28 cellular contexts compared by ENCODE assay signal in genomic region chr15:45180648-45181436, GRCh38. TPM values are rescaled to one million over a fixed set of nuclear protein-coding genes. Genes with fewer than 3 reads are reported as not detected.
DNase-seq lines count a peak whose midpoint lies in the region; ATAC-seq and TF ChIP-seq lines count a peak whose summit lies in the region.
"Had no signal": no experiment of that assay in that cellular context is flagged by ENCODE, and none has a peak within 500 bp of the region (broad histone marks: within the 10 kb centered on the region; RNA-seq: fewer than 3 reads in every experiment).

No MANE protein-coding gene starts in this region.

- H4K20me1 ChIP-seq in BLaER1 treated with 17β-estradiol and CSF1 and Interleukin-3, amounts not matched to agents 10 nM and 100 nM, result peaks cover 0 to 79% (median 15%) of the 10 kb centered on the region in 11 experiments; a peak in 17 of 22 replicates
- peaks cover 2% of the 10 kb centered on the region for H4K20me1 ChIP-seq in osteoblast (ENCODE audit: insufficient read depth, low read length)

- no peak for TF ChIP-seq POLR2A in adrenal gland (IDR thresholded peaks at IDR 0.05)

- peaks cover 44% of the 10 kb centered on the region for H3K36me3 Mint-ChIP-seq in endothelial cell (ENCODE audit: low read depth, unreplicated experiment)

- no peaks in the 10 kb centered on the region for H3K79me2 ChIP-seq in osteoblast (ENCODE audit: insufficient read depth, low read length)

- peaks cover 12% of the 10 kb centered on the region for H3K27me3 Mint-ChIP-seq in endothelial cell (ENCODE audit: unreplicated experiment)
- H3K27me3 Mint-ChIP-seq: activated naive CD8-positive, alpha-beta T cell treated with anti-CD3 and anti-CD28 coated beads, Interleukin-2, amount 50 U/mL, for 24 hours; stimulated activated naive CD8-positive, alpha-beta T cell treated with anti-CD3 and anti-CD28 coated beads, Interleukin-15, Interleukin-2, amounts not matched to agents 100 ng/mL and 50 ng/mL, for 24 hours had no signal

- H3K27me3 ChIP-seq in BLaER1 treated with 17β-estradiol and CSF1 and Interleukin-3, amounts not matched to agents 10 nM and 100 nM, result no peaks in the 10 kb centered on the region
- H3K27me3 ChIP-seq in H7 (ENCODE audit: control insufficient read depth, insufficient read depth, low read length), result no peaks in the 10 kb centered on the region
- H3K27me3 ChIP-seq in osteoblast (ENCODE audit: insufficient read depth, low read length), result no peaks in the 10 kb centered on the region
- no peaks in the 10 kb centered on the region for H3K27me3 ChIP-seq in adrenal gland
- H3K27me3 ChIP-seq in psoas muscle (ENCODE audit: insufficient read depth in 3 of 3, low read length in 2 of 3), result no peaks in the 10 kb centered on the region
- H3K27me3 ChIP-seq: dorsolateral prefrontal cortex, ovary, uterus had no signal

- DNase-seq in H7 (peak; percentile 32), endothelial cell (ENCODE audit: low spot score) (no peak), osteoblast (ENCODE audit: insufficient read length, low spot score, missing footprints) (peak; percentile 32), GM03348 (ENCODE audit: low spot score) (no peak), adrenal gland (no peak), psoas muscle (no peak), C1 segment of cervical spinal cord (lab: John Stamatoyannopoulos, UW) (no peak)
- DNase-seq: activated CD4-positive, alpha-beta T cell treated with anti-CD3 and anti-CD28 coated beads, Interleukin-2, amount 50 U/mL, for 1 hour; dorsolateral prefrontal cortex; GM23248; islet precursor cell; left ventricle myocardium superior; NCI-H2171 treated with DMSO at 0.1 percent for 48 hours; NCI-H524; ovary; Right ventricle myocardium superior; SW 1271; uterus had no signal

- intact Hi-C loops in adrenal gland (cut with DNase I) (no loop called here), psoas muscle (cut with DNase I) (no loop called here)

- no peaks in the 10 kb centered on the region for H3K9me3 Mint-ChIP-seq in endothelial cell (ENCODE audit: unreplicated experiment)
- H3K9me3 Mint-ChIP-seq: activated naive CD8-positive, alpha-beta T cell treated with anti-CD3 and anti-CD28 coated beads, Interleukin-2, amount 50 U/mL, for 24 hours; mesothelial cell of epicardium; nephron; stimulated activated naive CD8-positive, alpha-beta T cell treated with anti-CD3 and anti-CD28 coated beads, Interleukin-15, Interleukin-2, amounts not matched to agents 100 ng/mL and 50 ng/mL, for 24 hours; WTC11 had no signal

- peaks cover 61 to 68% (median 65%) of the 10 kb centered on the region in 10 experiments for H3K4me1 ChIP-seq in BLaER1 treated with 17β-estradiol and CSF1 and Interleukin-3, amounts not matched to agents 10 nM and 100 nM
- no peaks in the 10 kb centered on the region for H3K4me1 ChIP-seq in osteoblast (ENCODE audit: insufficient read depth, low read length)
- H3K4me1 ChIP-seq in adrenal gland (replicated peaks in 1 of 2), result peaks cover 0 to 6% of the 10 kb centered on the region in 2 donors
- H3K4me1 ChIP-seq in psoas muscle, result peaks cover 6% of the 10 kb centered on the region
- H3K4me1 ChIP-seq: uterus had no signal

- H3K4me3 ChIP-seq in BLaER1 treated with 17β-estradiol and CSF1 and Interleukin-3, amounts not matched to agents 10 nM and 100 nM, result no peak overlapping the region
- H3K4me3 ChIP-seq in H7 (ENCODE audit: insufficient read depth, low read depth, low read length), result no peak overlapping the region
- H3K4me3 ChIP-seq in osteoblast (ENCODE audit: insufficient read depth, low read length), result no peak overlapping the region
- H3K4me3 ChIP-seq in adrenal gland, result no peak overlapping the region
- H3K4me3 ChIP-seq in psoas muscle, result no peak overlapping the region
- H3K4me3 ChIP-seq: dorsolateral prefrontal cortex, GM12878, GM23248, ovary, uterus had no signal

- H3K27ac Mint-ChIP-seq in endothelial cell (ENCODE audit: unreplicated experiment), result peak overlapping the region; percentile 38
- H3K27ac Mint-ChIP-seq: activated naive CD8-positive, alpha-beta T cell treated with anti-CD3 and anti-CD28 coated beads, Interleukin-2, amount 50 U/mL, for 24 hours; mesothelial cell of epicardium; nephron; stimulated activated naive CD8-positive, alpha-beta T cell treated with anti-CD3 and anti-CD28 coated beads, Interleukin-15, Interleukin-2, amounts not matched to agents 100 ng/mL and 50 ng/mL, for 24 hours; WTC11 had no signal

- peak overlapping the region in 2 of 11 experiments; percentile 16 to 22; a peak in 2 of 22 replicates for H3K9ac ChIP-seq in BLaER1 treated with 17β-estradiol and CSF1 and Interleukin-3, amounts not matched to agents 10 nM and 100 nM
- H3K9ac ChIP-seq: GM23248 had no signal

- no peak for TF ChIP-seq CTCF in endothelial cell (IDR thresholded peaks at IDR 0.05; ENCODE audit: unreplicated experiment)
- no peak for TF ChIP-seq CTCF in osteoblast (IDR thresholded peaks at IDR 0.05; ENCODE audit: extremely low read depth, low read depth, low read length)
- no peak for TF ChIP-seq CTCF in adrenal gland (IDR thresholded peaks at IDR 0.05)
- TF ChIP-seq CTCF in psoas muscle (IDR thresholded peaks at IDR 0.05), result no peak

- H3K4me1 Mint-ChIP-seq in endothelial cell (ENCODE audit: unreplicated experiment), result peaks cover 34% of the 10 kb centered on the region

- no peak overlapping the region for H2AFZ ChIP-seq in osteoblast (ENCODE audit: low read length)
- H2AFZ ChIP-seq: GM23248 had no signal

- H3K4me2 ChIP-seq in BLaER1 treated with 17β-estradiol and CSF1 and Interleukin-3, amounts not matched to agents 10 nM and 100 nM, result peak overlapping the region; percentile 51 to 98 (median 67)
- no peak overlapping the region for H3K4me2 ChIP-seq in osteoblast (ENCODE audit: insufficient read depth, low read length)

- no peak for ATAC-seq in psoas muscle
- ATAC-seq: left ventricle myocardium superior, sciatic nerve had no signal

- H3K27ac ChIP-seq in BLaER1 treated with 17β-estradiol and CSF1 and Interleukin-3, amounts not matched to agents 10 nM and 100 nM, result peak overlapping the region in 10 of 11 experiments; percentile 18 to 64 (median 52); a peak in 16 of 22 replicates
- H3K27ac ChIP-seq in osteoblast (ENCODE audit: low read depth, low read length), result no peak overlapping the region
- no peak overlapping the region for H3K27ac ChIP-seq in adrenal gland
- H3K27ac ChIP-seq in psoas muscle, result no peak overlapping the region
- H3K27ac ChIP-seq: GM23248, ovary, uterus had no signal

- H3K9me3 ChIP-seq in BLaER1 treated with 17β-estradiol and CSF1 and Interleukin-3, amounts not matched to agents 10 nM and 100 nM (replicated peaks in 1 of 11), result no peaks in the 10 kb centered on the region
- H3K9me3 ChIP-seq in osteoblast (ENCODE audit: low read depth, low read length) (no peaks in the 10 kb centered on the region), adrenal gland (replicated peaks in 1 of 3) (no peaks in the 10 kb centered on the region), psoas muscle (no peaks in the 10 kb centered on the region)
- H3K9me3 ChIP-seq: ovary, uterus had no signal

- peak overlapping the region; percentile 70 for H3K4me3 Mint-ChIP-seq in endothelial cell (ENCODE audit: unreplicated experiment)
- H3K4me3 Mint-ChIP-seq: activated naive CD8-positive, alpha-beta T cell treated with anti-CD3 and anti-CD28 coated beads, Interleukin-2, amount 50 U/mL, for 24 hours; mesothelial cell of epicardium; nephron; stimulated activated naive CD8-positive, alpha-beta T cell treated with anti-CD3 and anti-CD28 coated beads, Interleukin-15, Interleukin-2, amounts not matched to agents 100 ng/mL and 50 ng/mL, for 24 hours; WTC11 had no signal

- 85 to 98% (median 98%) methylated on average over 4 to 8 of the region's 8 CpGs; no CpG with 5 or more reads in 1 of the 4 donors for WGBS in adrenal gland, 4 donors
- WGBS in psoas muscle, 3 donors, result 78 to 96% (median 92%) methylated on average over 7 to 8 of the region's 8 CpGs

- H3K36me3 ChIP-seq in BLaER1 treated with 17β-estradiol and CSF1 and Interleukin-3, amounts not matched to agents 10 nM and 100 nM, result peaks cover 10 to 55% (median 34%) of the 10 kb centered on the region in 11 experiments; a peak in 19 of 22 replicates
- H3K36me3 ChIP-seq in H7 (replicated peaks; ENCODE audit: control insufficient read depth, insufficient read depth, low read length) (peaks cover 2% of the 10 kb centered on the region), osteoblast (ENCODE audit: insufficient read depth, low read length) (no peaks in the 10 kb centered on the region), adrenal gland (replicated peaks in 1 of 2) (no peaks in the 10 kb centered on the region), psoas muscle (ENCODE audit: insufficient read depth in 1 of 2, low read depth in 1 of 2) (no peaks in the 10 kb centered on the region)
- H3K36me3 ChIP-seq: ovary, uterus had no signal

RNA-seq across cellular contexts. Expression of gene SHF, which starts 6.9 kb away (rescaled TPM):
- 40.0 and 56.4 TPM in 2 replicates for total RNA-seq in H7 (2014; rRNA removed; shearing (Covaris generic))
- 23.0 TPM for total RNA-seq in endothelial cell (ENCODE audit: unreplicated experiment)
- total RNA-seq in osteoblast, result 3.3 and 4.1 TPM in 2 replicates
- total RNA-seq in adrenal gland, result 10 to 100 TPM; 10.6 to 23.4 (median 17.3) TPM
- polyA plus RNA-seq in adrenal gland, result 10 to 100 TPM in 2 of 3 donors, 1 to 10 TPM in 1; 5.7 to 30.0 (median 19.2) TPM
- total RNA-seq in psoas muscle, result 1 to 10 TPM; 1.4 to 4.0 (median 2.1) TPM
- 1 to 10 TPM in 2 of 3 donors, under 1 TPM in 1; 0.73 to 2.0 (median 1.7) TPM for polyA plus RNA-seq in psoas muscle

RNA-seq across cellular contexts. Expression of gene DUOX1, which starts 51.0 kb away (rescaled TPM):
- total RNA-seq in H7 (2014; rRNA removed; shearing (Covaris generic)), result 0.24 and 0.37 TPM in 2 replicates
- not detected for total RNA-seq in endothelial cell (ENCODE audit: unreplicated experiment)
- under 0.01 and 0.29 TPM in 2 replicates for total RNA-seq in osteoblast
- total RNA-seq in adrenal gland, result 10 to 100 TPM in 7 of 8 donors, 1 to 10 TPM in 1; 8.2 to 98.8 (median 24.2) TPM
- polyA plus RNA-seq in adrenal gland, result 10 to 100 TPM in 2 of 3 donors, 1 to 10 TPM in 1; 2.5 to 23.7 (median 14.2) TPM
- under 1 TPM; 0.46 to 0.94 (median 0.59) TPM for total RNA-seq in psoas muscle
- under 1 TPM; 0.03 to 0.18 (median 0.17) TPM for polyA plus RNA-seq in psoas muscle

RNA-seq across cellular contexts. Expression of gene DUOXA1, which starts 51.2 kb away (rescaled TPM):
- total RNA-seq in H7 (2014; rRNA removed; shearing (Covaris generic)), result 0.07 TPM in 1 of 2 replicates, not detected in the other
- total RNA-seq in endothelial cell (ENCODE audit: unreplicated experiment) (1.9 TPM), osteoblast (0.29 and 0.36 TPM in 2 replicates), adrenal gland (10 to 100 TPM in 2 of 8 donors, 1 to 10 TPM in 6; 1.9 to 21.3 (median 6.1) TPM), psoas muscle (under 1 TPM in 2 of 4 donors, not detected in 2; 0.44 to 0.56 TPM)
- polyA plus RNA-seq in adrenal gland (1 to 10 TPM in 2 of 3 donors, under 1 TPM in 1; 0.81 to 5.1 (median 2.9) TPM), psoas muscle (under 1 TPM in 2 of 3 donors, not detected in 1; 0.04 to 0.05 TPM)
- total RNA-seq: LHCN-M2 had no signal
- polyA plus RNA-seq: CD14-positive monocyte, GM12878 had no signal

Comparison
In these comparisons a context has a peak if more than half of its experiments do, and no peak if none do; other contexts are left out.
1. H3K27ac ChIP-seq: peak in BLaER1 treated with 17β-estradiol and CSF1 and Interleukin-3, amounts not matched to agents 10 nM and 100 nM (10 of 11); none in osteoblast (single experiment), adrenal gland (0 of 5) and psoas muscle (single experiment).
2. DNase-seq: peak in H7 (single experiment) and osteoblast (single experiment); none in endothelial cell (single experiment), GM03348 (single experiment), adrenal gland (0 of 7), psoas muscle (0 of 2) and C1 segment of cervical spinal cord (0 of 14).